8 cellular contexts compared by ENCODE assay signal in genomic region chr11:65654375-65655349, GRCh38. TPM values are rescaled to one million over a fixed set of nuclear protein-coding genes. Genes with fewer than 3 reads are reported as not detected.
DNase-seq lines count a peak whose midpoint lies in the region; ATAC-seq and TF ChIP-seq lines count a peak whose summit lies in the region.

No MANE protein-coding gene starts in this region.

- H3K79me2 ChIP-seq in mammary epithelial cell (ENCODE audit: insufficient read depth, low read length) = peaks cover 19% of the 10 kb centered on the region

- in situ Hi-C loops in mammary epithelial cell (cut with MboI; ENCODE audit: low sequenced_read_pairs in 2 of 2) = no loop called here
- in situ Hi-C loops in transverse colon (cut with MboI; ENCODE audit: low pct_ligation_motif_present in 1 of 4, low pct_unique_long_range_greater_than_20kb in 1 of 4, low sequenced_read_pairs in 3 of 4) = no loop called here

- no peak for ATAC-seq in GM21381 (IDR thresholded peaks at IDR 0.05; ENCODE audit: unreplicated experiment)

- H4K20me1 ChIP-seq in mammary epithelial cell (ENCODE audit: insufficient read depth, low read length) = no peaks in the 10 kb centered on the region

- H3K27ac Mint-ChIP-seq in activated T-helper 1 cell treated with anti-CD3 and anti-CD28 coated beads, Interleukin-12 subunit alpha, Interleukin-12 subunit beta, Interleukin-2, Interleukin-4 antibody, amounts not matched to agents 30 ng/mL and 10 ng/mL and 1 ng/mL, durations not matched to agents 14 hours and 24 hours and 36 hours = peak overlapping the region; percentile 38

- H3K27ac ChIP-seq in breast epithelium (peak overlapping the region; percentile 32 to 89), mammary epithelial cell (ENCODE audit: insufficient read depth, low read depth, low read length) (no peak overlapping the region), liver (ENCODE audit: low read depth in 1 of 2, low read length in 2 of 2) (peak overlapping the region; percentile 15 to 98), transverse colon (peak overlapping the region; percentile 91 to 99 (median 96))

- CTCF ChIA-PET in mammary epithelial cell (lab: Charles Lee; ENCODE audit: low non-redundant PET) = no interaction called here

- no peak overlapping the region for H3K4me3 Mint-ChIP-seq in activated T-helper 1 cell treated with anti-CD3 and anti-CD28 coated beads, Interleukin-12 subunit alpha, Interleukin-12 subunit beta, Interleukin-2, Interleukin-4 antibody, amounts not matched to agents 30 ng/mL and 10 ng/mL and 1 ng/mL, durations not matched to agents 14 hours and 24 hours and 36 hours

- no peak for TF ChIP-seq POLR2A in breast epithelium (IDR thresholded peaks at IDR 0.05)
- TF ChIP-seq POLR2A in transverse colon (IDR thresholded peaks at IDR 0.05) = no peak

- TF ChIP-seq EP300 in transverse colon (IDR thresholded peaks at IDR 0.05; ENCODE audit: low read depth) = no peak

- no peak for TF ChIP-seq RAD21 in liver (IDR thresholded peaks at IDR 0.05)

- H3K27me3 ChIP-seq in breast epithelium (no peaks in the 10 kb centered on the region), mammary epithelial cell (ENCODE audit: insufficient read depth, low read length) (no peaks in the 10 kb centered on the region), liver (ENCODE audit: control insufficient read depth in 4 of 4, insufficient read depth in 4 of 4, low read length in 3 of 4) (no peaks in the 10 kb centered on the region), transverse colon (no peaks in the 10 kb centered on the region)

- H3K9ac ChIP-seq in mammary epithelial cell (ENCODE audit: insufficient read depth, low read length) (no peak overlapping the region), liver (ENCODE audit: low read depth in 1 of 2, low read length in 2 of 2) (no peak overlapping the region)

- intact Hi-C loops in breast epithelium (cut with DNase I; ENCODE audit: low total_unique reads) (no loop called here), mammary epithelial cell (cut with micrococcal nuclease) (no loop called here), transverse colon (cut with DNase I; ENCODE audit: low total_unique reads) (no loop called here)
- intact Hi-C loops in activated T-helper 1 cell treated with anti-CD3 and anti-CD28 coated beads, Interleukin-12 subunit alpha, Interleukin-12 subunit beta, Interleukin-2, Interleukin-4 antibody, amounts not matched to agents 30 ng/mL and 10 ng/mL and 1 ng/mL, durations not matched to agents 14 hours and 24 hours and 36 hours (cut with micrococcal nuclease) = no loop called here

- no peak overlapping the region for H3K4me2 ChIP-seq in mammary epithelial cell (ENCODE audit: insufficient read depth, low read depth, low read length)

- peaks cover 51% of the 10 kb centered on the region for H3K36me3 Mint-ChIP-seq in activated T-helper 1 cell treated with anti-CD3 and anti-CD28 coated beads, Interleukin-12 subunit alpha, Interleukin-12 subunit beta, Interleukin-2, Interleukin-4 antibody, amounts not matched to agents 30 ng/mL and 10 ng/mL and 1 ng/mL, durations not matched to agents 14 hours and 24 hours and 36 hours (ENCODE audit: low read depth)

- DNase-seq in breast epithelium (ENCODE audit: low spot score in 2 of 2) (no peak), mammary epithelial cell (no peak), transverse colon (peak; percentile 8), SHP77 treated with DMSO at 0.1 percent for 48 hours (lab: John Stamatoyannopoulos, UW) (no peak), amygdala (lab: John Stamatoyannopoulos, UW) (no peak)
- DNase-seq in activated T-helper 1 cell treated with anti-CD3 and anti-CD28 coated beads, Interleukin-12 subunit alpha, Interleukin-12 subunit beta, Interleukin-2, Interleukin-4 antibody, amounts not matched to agents 30 ng/mL and 10 ng/mL and 1 ng/mL, durations not matched to agents 14 hours and 24 hours and 36 hours (ENCODE audit: low spot score) = no peak

- WGBS in mammary epithelial cell (ENCODE audit: low coverage, missing lambda C conversion rate) = 92% methylated on average over 9 of the region's 14 CpGs
- WGBS in liver = 94% methylated on average over 14 of the region's 14 CpGs
- WGBS in transverse colon (ENCODE audit: low coverage in 1 of 2), 2 donors = 93 to 100% methylated on average over 2 to 14 of the region's 14 CpGs

- H3K36me3 ChIP-seq in breast epithelium (no peaks in the 10 kb centered on the region), mammary epithelial cell (ENCODE audit: insufficient read depth, low read length) (peaks cover 23% of the 10 kb centered on the region), liver (ENCODE audit: control insufficient read depth in 4 of 4, insufficient read depth in 3 of 4, low read depth in 1 of 4, low read length in 3 of 4) (peaks cover 23 to 57% (median 40%) of the 10 kb centered on the region in 4 donors), transverse colon (peaks cover 0 to 45% (median 20%) of the 10 kb centered on the region in 4 donors)

- H3K4me3 ChIP-seq in breast epithelium = no peak overlapping the region
- H3K4me3 ChIP-seq in mammary epithelial cell (replicated peaks in 1 of 3; ENCODE audit: insufficient read depth in 1 of 3, low read depth in 2 of 3, low read length in 3 of 3) = no peak overlapping the region
- H3K4me3 ChIP-seq in liver (ENCODE audit: low read depth in 1 of 3, low read length in 3 of 3) = no peak overlapping the region
- no peak overlapping the region for H3K4me3 ChIP-seq in transverse colon

- H3K9me3 Mint-ChIP-seq in activated T-helper 1 cell treated with anti-CD3 and anti-CD28 coated beads, Interleukin-12 subunit alpha, Interleukin-12 subunit beta, Interleukin-2, Interleukin-4 antibody, amounts not matched to agents 30 ng/mL and 10 ng/mL and 1 ng/mL, durations not matched to agents 14 hours and 24 hours and 36 hours = no peaks in the 10 kb centered on the region

- dilution Hi-C loops in mammary epithelial cell (cut with HindIII; ENCODE audit: low sequenced_read_pairs) = no loop called here

- BruUV-seq in mammary epithelial cell (replicated peaks; lab: Mats Ljungman, UMichigan) = no TSS peak

- peaks cover 49% of the 10 kb centered on the region for H3K4me1 Mint-ChIP-seq in activated T-helper 1 cell treated with anti-CD3 and anti-CD28 coated beads, Interleukin-12 subunit alpha, Interleukin-12 subunit beta, Interleukin-2, Interleukin-4 antibody, amounts not matched to agents 30 ng/mL and 10 ng/mL and 1 ng/mL, durations not matched to agents 14 hours and 24 hours and 36 hours (ENCODE audit: low read depth)

- no peak overlapping the region for H2AFZ ChIP-seq in mammary epithelial cell (ENCODE audit: low read depth, low read length)

- H3K9me3 ChIP-seq in breast epithelium (no peaks in the 10 kb centered on the region), mammary epithelial cell (replicated peaks; ENCODE audit: insufficient read depth, low read length) (no peaks in the 10 kb centered on the region), liver (ENCODE audit: control insufficient read depth in 4 of 4, low read length in 3 of 4) (no peaks in the 10 kb centered on the region), transverse colon (no peaks in the 10 kb centered on the region)

- H3K4me1 ChIP-seq in breast epithelium = peaks cover 22 to 27% of the 10 kb centered on the region in 2 donors
- peaks cover 38% of the 10 kb centered on the region for H3K4me1 ChIP-seq in mammary epithelial cell (ENCODE audit: insufficient read depth, low read length)
- H3K4me1 ChIP-seq in liver (ENCODE audit: control insufficient read depth in 4 of 4, insufficient read depth in 4 of 4, low read length in 3 of 4) = peaks cover 17 to 53% (median 41%) of the 10 kb centered on the region in 4 donors
- H3K4me1 ChIP-seq in transverse colon = peaks cover 25 to 43% (median 32%) of the 10 kb centered on the region in 4 donors

- TF ChIP-seq CTCF in breast epithelium (IDR thresholded peaks at IDR 0.05) (no peak), mammary epithelial cell (conservative IDR thresholded peaks at IDR 0.05 in 1 of 2, IDR thresholded peaks at IDR 0.05 in 1 of 2; ENCODE audit: extremely low read depth in 1 of 2, insufficient read depth in 1 of 2, low read depth in 1 of 2, low read length in 2 of 2) (no peak), liver (IDR thresholded peaks at IDR 0.05; ENCODE audit: low read depth, low read length, missing input control) (no peak), transverse colon (IDR thresholded peaks at IDR 0.05) (no peak)

- peaks cover 3% of the 10 kb centered on the region for H3K27me3 Mint-ChIP-seq in activated T-helper 1 cell treated with anti-CD3 and anti-CD28 coated beads, Interleukin-12 subunit alpha, Interleukin-12 subunit beta, Interleukin-2, Interleukin-4 antibody, amounts not matched to agents 30 ng/mL and 10 ng/mL and 1 ng/mL, durations not matched to agents 14 hours and 24 hours and 36 hours (ENCODE audit: insufficient read depth)

RNA-seq across cellular contexts. Expression of gene RELA, which starts 8.1 kb away (rescaled TPM):
- total RNA-seq in breast epithelium = 10 to 100 TPM; 45.0 to 57.7 (median 46.2) TPM
- 10 to 100 TPM; 23.7 to 79.0 TPM for total RNA-seq in mammary epithelial cell
- polyA plus RNA-seq in mammary epithelial cell = 33.5 TPM
- 61.3 TPM for polyA minus RNA-seq in mammary epithelial cell
- total RNA-seq in activated T-helper 1 cell treated with anti-CD3 and anti-CD28 coated beads, Interleukin-12 subunit alpha, Interleukin-12 subunit beta, Interleukin-2, Interleukin-4 antibody, amounts not matched to agents 30 ng/mL and 10 ng/mL and 1 ng/mL, durations not matched to agents 14 hours and 24 hours and 36 hours = 102 and 104 TPM in 2 replicates
- total RNA-seq in liver = 10 to 100 TPM; 11.1 to 22.6 TPM
- polyA plus RNA-seq in liver = 10 to 100 TPM; 21.3 to 30.7 TPM
- 10 to 100 TPM; 45.8 to 95.8 (median 58.4) TPM for total RNA-seq in transverse colon

RNA-seq across cellular contexts. Expression of gene SIPA1, which starts 16.8 kb away (rescaled TPM):
- total RNA-seq in breast epithelium (10 to 100 TPM; 18.2 to 27.9 (median 25.5) TPM), mammary epithelial cell (10 to 100 TPM; 13.2 to 16.1 TPM), liver (10 to 100 TPM; 15.4 to 34.9 TPM), transverse colon (100 to 1,000 TPM in 1 of 4 donors, 10 to 100 TPM in 3; 22.4 to 174 (median 30.9) TPM)
- polyA plus RNA-seq in mammary epithelial cell (7.5 TPM), liver (10 to 100 TPM; 16.1 to 29.5 TPM)
- 18.7 TPM for polyA minus RNA-seq in mammary epithelial cell
- total RNA-seq in activated T-helper 1 cell treated with anti-CD3 and anti-CD28 coated beads, Interleukin-12 subunit alpha, Interleukin-12 subunit beta, Interleukin-2, Interleukin-4 antibody, amounts not matched to agents 30 ng/mL and 10 ng/mL and 1 ng/mL, durations not matched to agents 14 hours and 24 hours and 36 hours = 117 and 130 TPM in 2 replicates

RNA-seq across cellular contexts. Expression of gene PCNX3, which starts 39.1 kb away (rescaled TPM):
- total RNA-seq in breast epithelium (10 to 100 TPM; 13.4 to 21.0 (median 20.1) TPM), mammary epithelial cell (10 to 100 TPM; 29.7 to 46.8 TPM), liver (10 to 100 TPM; 11.5 to 13.4 TPM), transverse colon (10 to 100 TPM; 56.4 to 89.0 (median 62.4) TPM)
- polyA plus RNA-seq in mammary epithelial cell (24.6 TPM), liver (10 to 100 TPM in 1 of 2 donors, 1 to 10 TPM in 1; 4.7 to 12.8 TPM)
- 53.5 TPM for polyA minus RNA-seq in mammary epithelial cell
- total RNA-seq in activated T-helper 1 cell treated with anti-CD3 and anti-CD28 coated beads, Interleukin-12 subunit alpha, Interleukin-12 subunit beta, Interleukin-2, Interleukin-4 antibody, amounts not matched to agents 30 ng/mL and 10 ng/mL and 1 ng/mL, durations not matched to agents 14 hours and 24 hours and 36 hours = 55.0 and 55.2 TPM in 2 replicates

RNA-seq across cellular contexts. Expression of gene MAP3K11, which starts 40.6 kb away (rescaled TPM):
- total RNA-seq in breast epithelium (10 to 100 TPM; 30.4 to 39.0 (median 36.7) TPM), mammary epithelial cell (10 to 100 TPM; 29.2 to 52.8 TPM), liver (10 to 100 TPM; 23.7 to 49.3 TPM), transverse colon (100 to 1,000 TPM in 2 of 4 donors, 10 to 100 TPM in 2; 82.3 to 211 (median 94.8) TPM)
- polyA plus RNA-seq in mammary epithelial cell (22.6 TPM), liver (10 to 100 TPM; 22.9 to 49.7 TPM)
- 46.9 TPM for polyA minus RNA-seq in mammary epithelial cell
- 103 and 106 TPM in 2 replicates for total RNA-seq in activated T-helper 1 cell treated with anti-CD3 and anti-CD28 coated beads, Interleukin-12 subunit alpha, Interleukin-12 subunit beta, Interleukin-2, Interleukin-4 antibody, amounts not matched to agents 30 ng/mL and 10 ng/mL and 1 ng/mL, durations not matched to agents 14 hours and 24 hours and 36 hours

RNA-seq across cellular contexts. Expression of gene KAT5, which starts 57.4 kb away (rescaled TPM):
- total RNA-seq in breast epithelium (10 to 100 TPM; 50.1 to 66.7 (median 61.3) TPM), mammary epithelial cell (10 to 100 TPM; 26.5 to 49.9 TPM), liver (10 to 100 TPM; 16.1 to 20.7 TPM), transverse colon (100 to 1,000 TPM in 1 of 4 donors, 10 to 100 TPM in 3; 51.6 to 203 (median 74.1) TPM)
- polyA plus RNA-seq in mammary epithelial cell (23.8 TPM), liver (10 to 100 TPM; 15.5 to 22.9 TPM)
- 38.2 TPM for polyA minus RNA-seq in mammary epithelial cell
- 68.1 and 75.0 TPM in 2 replicates for total RNA-seq in activated T-helper 1 cell treated with anti-CD3 and anti-CD28 coated beads, Interleukin-12 subunit alpha, Interleukin-12 subunit beta, Interleukin-2, Interleukin-4 antibody, amounts not matched to agents 30 ng/mL and 10 ng/mL and 1 ng/mL, durations not matched to agents 14 hours and 24 hours and 36 hours
